18 cellular contexts compared by ENCODE assay signal in the genomic region with DNA sequence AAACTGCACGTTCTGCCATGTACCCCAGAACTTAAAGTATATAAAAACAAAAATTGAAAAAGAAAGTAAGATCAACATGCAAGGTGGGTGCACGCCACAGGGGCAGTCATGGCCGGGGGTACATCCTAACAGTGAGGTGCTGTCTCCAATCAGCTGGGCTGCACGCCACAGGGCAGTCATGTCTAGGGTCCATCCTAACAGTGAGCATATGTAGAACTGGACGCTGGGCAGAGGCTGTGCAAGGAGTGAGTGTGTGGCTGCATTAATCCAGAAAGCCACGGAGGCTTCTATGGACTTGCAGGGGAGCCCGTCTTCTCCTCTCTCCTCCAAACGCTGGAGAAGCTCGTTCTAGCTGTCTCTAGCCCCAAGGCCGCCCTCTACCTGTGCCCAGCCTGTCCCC.
A peak's percentile ranks its signal among the peaks of the same experiment; 100 is the strongest.
DNase-seq lines count a peak whose midpoint lies in the region; ATAC-seq and TF ChIP-seq lines count a peak whose summit lies in the region.
"Had no signal": no experiment of that assay in that cellular context is flagged by ENCODE, and none has a peak within 500 bp of the region (broad histone marks: within the 10 kb centered on the region; RNA-seq: fewer than 3 reads in every experiment).

No MANE protein-coding gene starts in this region.

- H3K79me2 ChIP-seq in neural progenitor cell (ENCODE audit: low read depth) = no peaks in the 10 kb centered on the region

- H3K4me3 ChIP-seq in neural progenitor cell (no peak overlapping the region), spleen (no peak overlapping the region)
- H3K4me3 ChIP-seq: A549 had no signal

- no peaks in the 10 kb centered on the region for H3F3A ChIP-seq in neural progenitor cell (ENCODE audit: low read depth)

- no peaks in the 10 kb centered on the region for H4K20me1 ChIP-seq in neural progenitor cell (ENCODE audit: low read depth)

- no peak for ATAC-seq in Right ventricle myocardium inferior
- ATAC-seq: A549; CD8-positive, alpha-beta T cell; HepG2 had no signal

- H3K9me3 Mint-ChIP-seq in CD14-positive monocyte (peaks cover 0 to 20% (median 17%) of the 10 kb centered on the region in 7 donors), neural progenitor cell (peaks cover 22% of the 10 kb centered on the region)

- H3K4me1 Mint-ChIP-seq in CD14-positive monocyte (no peaks in the 10 kb centered on the region), neural progenitor cell (no peaks in the 10 kb centered on the region)

- 76 to 87% (median 84%) methylated on average over 10 of the region's 10 CpGs for WGBS in spleen, 5 donors

- H3K27me3 ChIP-seq in neural progenitor cell (no peaks in the 10 kb centered on the region), spleen (replicated peaks in 1 of 7) (peaks cover 0 to 34% (median 0%) of the 10 kb centered on the region in 7 donors)

- H3K9ac ChIP-seq in neural progenitor cell = no peak overlapping the region

- no peak overlapping the region for H2AFZ ChIP-seq in neural progenitor cell (replicated peaks)

- TF ChIP-seq POLR2A in spleen (IDR thresholded peaks at IDR 0.05) = no peak

- TF ChIP-seq CTCF in CD14-positive monocyte (IDR thresholded peaks at IDR 0.05) (no peak), neural progenitor cell (IDR thresholded peaks at IDR 0.05) (no peak), spleen (IDR thresholded peaks at IDR 0.05 in 8 of 11, conservative IDR thresholded peaks at IDR 0.05 in 3 of 11) (no peak)

- H3K4me1 ChIP-seq in neural progenitor cell = no peaks in the 10 kb centered on the region
- no peaks in the 10 kb centered on the region for H3K4me1 ChIP-seq in spleen
- H3K4me1 ChIP-seq: A549 had no signal

- H3K9me3 ChIP-seq in neural progenitor cell (ENCODE audit: low read depth) (no peaks in the 10 kb centered on the region), spleen (peaks cover 4 to 16% (median 11%) of the 10 kb centered on the region in 8 donors)
- H3K9me3 ChIP-seq: A549 had no signal

- H3K4me2 ChIP-seq in neural progenitor cell = no peak overlapping the region
- H3K4me2 ChIP-seq: A549 had no signal

- intact Hi-C loops in Right ventricle myocardium inferior (cut with DNase I) = no loop called here
- intact Hi-C loops in cardiac septum (cut with DNase I) = no loop called here
- intact Hi-C loops in CD14-positive monocyte (cut with micrococcal nuclease) = no loop called here
- intact Hi-C loops in spleen (cut with DNase I; ENCODE audit: low total_unique reads) = no loop called here

- DNase-seq in Right ventricle myocardium inferior (ENCODE audit: missing footprints) = peak; percentile 64
- no peak for DNase-seq in cardiac septum (ENCODE audit: low spot score)
- peak; percentile 10 for DNase-seq in CD14-positive monocyte (ENCODE audit: low spot score)
- DNase-seq in neural progenitor cell (ENCODE audit: low spot score) = no peak
- peak; percentile 62 for DNase-seq in spleen
- DNase-seq in CD1c-positive myeloid dendritic cell (ENCODE audit: extremely low spot score) = no peak
- DNase-seq in activated CD4-positive, alpha-beta T cell treated with anti-CD3 and anti-CD28 coated beads, Interleukin-2, amount 50 U/mL, for 1 hour = no peak
- no peak for DNase-seq in caudate nucleus (lab: John Stamatoyannopoulos, UW)
- DNase-seq: AML-193; Calu3; CD8-positive, alpha-beta T cell; DMS79 treated with DMSO at 0.1 percent for 48 hours; GF-D8; H9 had no signal

- H3K27me3 Mint-ChIP-seq in CD14-positive monocyte (ENCODE audit: low read depth in 3 of 3) (peaks cover 0 to 10% (median 1%) of the 10 kb centered on the region in 3 donors), neural progenitor cell (ENCODE audit: insufficient read depth, low read depth) (no peaks in the 10 kb centered on the region)

- no peak overlapping the region for H3K27ac ChIP-seq in neural progenitor cell
- no peak overlapping the region for H3K27ac ChIP-seq in spleen
- no peak overlapping the region for H3K27ac ChIP-seq in caudate nucleus (ENCODE audit: low read depth, low read length)
- H3K27ac ChIP-seq: 22Rv1, A549, C4-2B had no signal

- H3K36me3 Mint-ChIP-seq in CD14-positive monocyte (no peaks in the 10 kb centered on the region), neural progenitor cell (peaks cover 10% of the 10 kb centered on the region)
- H3K36me3 Mint-ChIP-seq: CD8-positive, alpha-beta T cell had no signal

- H3K4me3 Mint-ChIP-seq in CD14-positive monocyte = no peak overlapping the region
- H3K4me3 Mint-ChIP-seq in neural progenitor cell = no peak overlapping the region
- H3K4me3 Mint-ChIP-seq: CD8-positive, alpha-beta T cell; H9 had no signal

- no peak overlapping the region for H3K27ac Mint-ChIP-seq in CD14-positive monocyte
- H3K27ac Mint-ChIP-seq in neural progenitor cell = peak overlapping the region; percentile 8
- H3K27ac Mint-ChIP-seq: CD8-positive, alpha-beta T cell had no signal

- H3K36me3 ChIP-seq in neural progenitor cell (no peaks in the 10 kb centered on the region), spleen (no peaks in the 10 kb centered on the region)

Comparison
In these comparisons a context has a peak if more than half of its experiments do, and no peak if none do; other contexts are left out.
1. DNase-seq: peak in Right ventricle myocardium inferior (single experiment), CD14-positive monocyte (single experiment) and spleen (single experiment); none in cardiac septum (single experiment), neural progenitor cell (single experiment), CD1c-positive myeloid dendritic cell (single experiment), activated CD4-positive, alpha-beta T cell treated with anti-CD3 and anti-CD28 coated beads, Interleukin-2, amount 50 U/mL, for 1 hour (single experiment) and caudate nucleus (0 of 61).